25 cellular contexts compared by ENCODE assay signal in the genomic region with DNA sequence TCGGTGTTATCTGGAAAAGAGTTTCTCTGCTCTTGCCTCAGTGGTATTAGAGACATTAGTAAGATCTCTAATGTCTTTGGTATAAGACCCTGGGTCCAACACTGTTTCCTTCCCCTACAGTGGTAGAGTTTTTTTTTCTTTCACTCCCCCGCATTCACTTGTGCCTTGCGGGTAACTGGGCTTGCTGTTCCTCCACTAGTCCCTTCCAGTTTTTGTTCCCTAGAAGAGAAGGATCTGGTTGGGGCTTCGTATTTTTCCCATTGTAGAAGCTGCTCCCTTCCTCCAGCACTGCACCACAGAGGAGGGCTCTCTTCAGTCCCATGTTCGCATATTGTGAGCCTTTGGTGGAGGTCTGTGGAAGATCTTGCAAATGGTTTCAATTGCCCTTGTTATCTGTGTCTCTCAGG. TPM values are rescaled to one million over a fixed set of nuclear protein-coding genes. Genes with fewer than 3 reads are reported as not detected.
DNase-seq lines count a peak whose midpoint lies in the region; ATAC-seq, FAIRE-seq and TF ChIP-seq lines count a peak whose summit lies in the region.
"Had no signal": no experiment of that assay in that cellular context is flagged by ENCODE, and none has a peak within 500 bp of the region (broad histone marks: within the 10 kb centered on the region; RNA-seq: fewer than 3 reads in every experiment).

No MANE protein-coding gene starts in this region.

- H3K27ac ChIP-seq in astrocyte (ENCODE audit: low read depth, low read length) = no peak overlapping the region
- H3K27ac ChIP-seq in naive thymus-derived CD4-positive, alpha-beta T cell (ENCODE audit: low read depth, low read length) = no peak overlapping the region
- H3K27ac ChIP-seq: heart right ventricle, parathyroid adenoma, upper lobe of left lung had no signal

- H3K4me3 Mint-ChIP-seq in activated CD8-positive, alpha-beta T cell treated with anti-CD3 and anti-CD28 coated beads for 36 hours = no peak overlapping the region
- no peak overlapping the region for H3K4me3 Mint-ChIP-seq in activated CD8-positive, alpha-beta T cell treated with anti-CD3 and anti-CD28 coated beads, Interleukin-2, amount 10 ng/mL, durations not matched to agents 7 days and 5 days
- H3K4me3 Mint-ChIP-seq in astrocyte (ENCODE audit: unreplicated experiment) = no peak overlapping the region
- H3K4me3 Mint-ChIP-seq in naive thymus-derived CD4-positive, alpha-beta T cell = peak overlapping the region in 3 of 10 donors; percentile 20 to 61 (median 31)
- H3K4me3 Mint-ChIP-seq: stimulated activated effector memory CD8-positive, alpha-beta T cell treated with anti-CD3 and anti-CD28 coated beads, Interleukin-12 subunit alpha, Interleukin-12 subunit beta, amount 100 ng/mL, for 72 hours; T-helper 1 cell treated with Interleukin-12 subunit alpha and Interleukin-12 subunit beta and Interleukin-4 antibody, amounts not matched to agents 30 μg/mL and 1 μg/mL, for 36 hours had no signal

- no peak overlapping the region for H3K4me3 ChIP-seq in astrocyte (ENCODE audit: insufficient read depth, low read depth, low read length)
- H3K4me3 ChIP-seq in naive thymus-derived CD4-positive, alpha-beta T cell (ENCODE audit: low read length) = no peak overlapping the region
- H3K4me3 ChIP-seq: heart right ventricle, mucosa of descending colon, upper lobe of left lung had no signal

- intact Hi-C loops in activated CD8-positive, alpha-beta T cell treated with anti-CD3 and anti-CD28 coated beads for 36 hours (cut with micrococcal nuclease) = no loop called here
- intact Hi-C loops in naive thymus-derived CD4-positive, alpha-beta T cell (cut with micrococcal nuclease) = no loop called here

- no peak overlapping the region for H3K4me2 ChIP-seq in astrocyte (ENCODE audit: low read length)

- no peak for ATAC-seq in activated CD8-positive, alpha-beta T cell treated with anti-CD3 and anti-CD28 coated beads for 36 hours
- no peak for ATAC-seq in activated CD8-positive, alpha-beta T cell treated with anti-CD3 and anti-CD28 coated beads, Interleukin-2, amount 10 ng/mL, durations not matched to agents 7 days and 5 days
- no peak for ATAC-seq in naive thymus-derived CD4-positive, alpha-beta T cell
- no peak for ATAC-seq in HG03342 (IDR thresholded peaks at IDR 0.05; ENCODE audit: unreplicated experiment)
- ATAC-seq: activated naive CD4-positive, alpha-beta T cell treated with anti-CD3 and anti-CD28 coated beads, Interleukin-2, amount 50 U/mL, for 72 hours; mucosa of descending colon; stimulated activated effector memory CD8-positive, alpha-beta T cell treated with anti-CD3 and anti-CD28 coated beads, Interleukin-12 subunit alpha, Interleukin-12 subunit beta, amount 100 ng/mL, for 72 hours had no signal

- peaks cover 50% of the 10 kb centered on the region for H3K4me1 Mint-ChIP-seq in activated CD8-positive, alpha-beta T cell treated with anti-CD3 and anti-CD28 coated beads for 36 hours (ENCODE audit: low read depth)
- peaks cover 36% of the 10 kb centered on the region for H3K4me1 Mint-ChIP-seq in activated CD8-positive, alpha-beta T cell treated with anti-CD3 and anti-CD28 coated beads, Interleukin-2, amount 10 ng/mL, durations not matched to agents 7 days and 5 days (ENCODE audit: low read depth)
- peaks cover 15% of the 10 kb centered on the region for H3K4me1 Mint-ChIP-seq in astrocyte (ENCODE audit: low read depth, unreplicated experiment)
- peaks cover 33 to 70% (median 61%) of the 10 kb centered on the region in 7 donors for H3K4me1 Mint-ChIP-seq in naive thymus-derived CD4-positive, alpha-beta T cell

- H3K9me3 Mint-ChIP-seq in activated CD8-positive, alpha-beta T cell treated with anti-CD3 and anti-CD28 coated beads for 36 hours = peaks cover 8% of the 10 kb centered on the region
- H3K9me3 Mint-ChIP-seq in activated CD8-positive, alpha-beta T cell treated with anti-CD3 and anti-CD28 coated beads, Interleukin-2, amount 10 ng/mL, durations not matched to agents 7 days and 5 days (ENCODE audit: insufficient read depth) = peaks cover 7% of the 10 kb centered on the region
- H3K9me3 Mint-ChIP-seq in astrocyte (ENCODE audit: unreplicated experiment) = no peaks in the 10 kb centered on the region
- H3K9me3 Mint-ChIP-seq in naive thymus-derived CD4-positive, alpha-beta T cell = peaks cover 0 to 7% (median 0%) of the 10 kb centered on the region in 11 donors
- H3K9me3 Mint-ChIP-seq: stimulated activated effector memory CD8-positive, alpha-beta T cell treated with anti-CD3 and anti-CD28 coated beads, Interleukin-12 subunit alpha, Interleukin-12 subunit beta, amount 100 ng/mL, for 72 hours; T-helper 1 cell treated with Interleukin-12 subunit alpha and Interleukin-12 subunit beta and Interleukin-4 antibody, amounts not matched to agents 30 μg/mL and 1 μg/mL, for 36 hours had no signal

- no peak for DNase-seq in activated CD8-positive, alpha-beta T cell treated with anti-CD3 and anti-CD28 coated beads for 36 hours
- no peak for DNase-seq in activated CD8-positive, alpha-beta T cell treated with anti-CD3 and anti-CD28 coated beads, Interleukin-2, amount 10 ng/mL, durations not matched to agents 7 days and 5 days
- DNase-seq in Kasumi-1 (lab: John Stamatoyannopoulos, UW) (peak; percentile 9 to 23), astrocyte (ENCODE audit: low read depth) (no peak), SHP77 (lab: John Stamatoyannopoulos, UW) (no peak), GM12892 (ENCODE audit: insufficient read length) (no peak)
- no peak for DNase-seq in naive thymus-derived CD4-positive, alpha-beta T cell
- DNase-seq: 8988T; activated CD4-positive, CD25-positive, alpha-beta regulatory T cell treated with anti-CD3 and anti-CD28 coated beads, Interleukin-2, amount 50 U/mL, for 72 hours; C1 segment of cervical spinal cord; DMS79; effector CD4-positive, alpha-beta T cell; heart right ventricle; kidney glomerular epithelial cell; mucosa of descending colon; NCI-H226; SHP77 treated with DMSO at 0.1 percent for 48 hours; small intestine; upper lobe of left lung had no signal

- H4K20me1 ChIP-seq in astrocyte (ENCODE audit: insufficient read depth, low read length) = peaks cover 75% of the 10 kb centered on the region

- no peak for TF ChIP-seq POLR2A in GM12892 (IDR thresholded peaks at IDR 0.05; ENCODE audit: low read depth, low read length)

- CTCF ChIA-PET in activated CD8-positive, alpha-beta T cell treated with anti-CD3 and anti-CD28 coated beads for 36 hours (lab: Charles Lee) = no interaction called here
- CTCF ChIA-PET in activated CD8-positive, alpha-beta T cell treated with anti-CD3 and anti-CD28 coated beads, Interleukin-2, amount 10 ng/mL, durations not matched to agents 7 days and 5 days (lab: Charles Lee) = no interaction called here
- CTCF ChIA-PET in naive thymus-derived CD4-positive, alpha-beta T cell (lab: Charles Lee) = no interaction called here

- no peaks in the 10 kb centered on the region for H3K36me3 ChIP-seq in astrocyte (ENCODE audit: insufficient read depth, low read length)
- H3K36me3 ChIP-seq in naive thymus-derived CD4-positive, alpha-beta T cell (ENCODE audit: control insufficient read depth in 2 of 3, insufficient read depth in 3 of 3, low read length in 3 of 3) = peaks cover 0 to 13% (median 0%) of the 10 kb centered on the region in 3 experiments
- H3K36me3 ChIP-seq: upper lobe of left lung had no signal

- POLR2A ChIA-PET in activated CD8-positive, alpha-beta T cell treated with anti-CD3 and anti-CD28 coated beads for 36 hours (lab: Charles Lee) = interaction anchor here (0.8 to 1.1 kb wide), 2 partner anchors 10 to 41 kb away, joined by 3 to 4 read pairs; no protein-coding TSS in a partner anchor
- POLR2A ChIA-PET in activated CD8-positive, alpha-beta T cell treated with anti-CD3 and anti-CD28 coated beads, Interleukin-2, amount 10 ng/mL, durations not matched to agents 7 days and 5 days (lab: Charles Lee) = interaction anchor here (1.1 kb wide), 1 partner anchor 14 kb away, joined by 3 read pairs; no protein-coding TSS in a partner anchor
- POLR2A ChIA-PET in naive thymus-derived CD4-positive, alpha-beta T cell (lab: Charles Lee) = interaction anchor here (0.9 kb wide), 1 partner anchor 12 kb away, joined by 4 read pairs; no protein-coding TSS in a partner anchor

- FAIRE-seq in astrocyte (lab: Jason Lieb, UNC) (no peak), GM12892 (lab: Jason Lieb, UNC) (no peak)
- FAIRE-seq: bronchial epithelial cell, small intestine had no signal

- H3K9ac ChIP-seq in astrocyte (ENCODE audit: low read length) = no peak overlapping the region
- H3K9ac ChIP-seq: parathyroid adenoma had no signal

- peaks cover 98% of the 10 kb centered on the region for H3K79me2 ChIP-seq in astrocyte (ENCODE audit: insufficient read depth, low read length)

- H3K36me3 Mint-ChIP-seq in activated CD8-positive, alpha-beta T cell treated with anti-CD3 and anti-CD28 coated beads for 36 hours (ENCODE audit: low read depth) = peaks cover 44% of the 10 kb centered on the region
- peaks cover 48% of the 10 kb centered on the region for H3K36me3 Mint-ChIP-seq in activated CD8-positive, alpha-beta T cell treated with anti-CD3 and anti-CD28 coated beads, Interleukin-2, amount 10 ng/mL, durations not matched to agents 7 days and 5 days (ENCODE audit: low read depth)
- H3K36me3 Mint-ChIP-seq in astrocyte (ENCODE audit: low read depth, unreplicated experiment) = no peaks in the 10 kb centered on the region
- H3K36me3 Mint-ChIP-seq in naive thymus-derived CD4-positive, alpha-beta T cell = peaks cover 0 to 56% (median 33%) of the 10 kb centered on the region in 5 donors

- H3K27ac Mint-ChIP-seq in activated CD8-positive, alpha-beta T cell treated with anti-CD3 and anti-CD28 coated beads for 36 hours = peak overlapping the region; percentile 36
- no peak overlapping the region for H3K27ac Mint-ChIP-seq in activated CD8-positive, alpha-beta T cell treated with anti-CD3 and anti-CD28 coated beads, Interleukin-2, amount 10 ng/mL, durations not matched to agents 7 days and 5 days
- peak overlapping the region; percentile 14 for H3K27ac Mint-ChIP-seq in astrocyte (ENCODE audit: unreplicated experiment)
- H3K27ac Mint-ChIP-seq in naive thymus-derived CD4-positive, alpha-beta T cell = peak overlapping the region in 7 of 9 donors; percentile 14 to 60 (median 51)
- H3K27ac Mint-ChIP-seq: activated naive CD4-positive, alpha-beta T cell treated with anti-CD3 and anti-CD28 coated beads, Interleukin-2, amount 50 U/mL, for 72 hours; stimulated activated effector memory CD8-positive, alpha-beta T cell treated with anti-CD3 and anti-CD28 coated beads, Interleukin-12 subunit alpha, Interleukin-12 subunit beta, amount 100 ng/mL, for 72 hours; T-helper 1 cell treated with Interleukin-12 subunit alpha and Interleukin-12 subunit beta and Interleukin-4 antibody, amounts not matched to agents 30 μg/mL and 1 μg/mL, for 36 hours had no signal

- H3K9me3 ChIP-seq in astrocyte (ENCODE audit: insufficient read depth, low read depth, low read length) = no peaks in the 10 kb centered on the region
- H3K9me3 ChIP-seq in naive thymus-derived CD4-positive, alpha-beta T cell (ENCODE audit: control insufficient read depth in 2 of 3, low read length in 3 of 3) = no peaks in the 10 kb centered on the region
- H3K9me3 ChIP-seq: mucosa of descending colon, upper lobe of left lung had no signal

- TF ChIP-seq CTCF in activated CD8-positive, alpha-beta T cell treated with anti-CD3 and anti-CD28 coated beads for 36 hours (IDR thresholded peaks at IDR 0.05) = no peak
- no peak for TF ChIP-seq CTCF in astrocyte (IDR thresholded peaks at IDR 0.05; ENCODE audit: insufficient read depth, low read depth, low read length)

- no peaks in the 10 kb centered on the region for H3K27me3 ChIP-seq in astrocyte (ENCODE audit: insufficient read depth, low read length)
- no peaks in the 10 kb centered on the region for H3K27me3 ChIP-seq in naive thymus-derived CD4-positive, alpha-beta T cell (ENCODE audit: control insufficient read depth in 2 of 2, insufficient read depth in 2 of 2, low read length in 2 of 2)
- H3K27me3 ChIP-seq: heart right ventricle, upper lobe of left lung had no signal

- no peak overlapping the region for H2AFZ ChIP-seq in astrocyte (ENCODE audit: low read depth, low read length)
- H2AFZ ChIP-seq: parathyroid adenoma had no signal

- no peaks in the 10 kb centered on the region for H3K27me3 Mint-ChIP-seq in activated CD8-positive, alpha-beta T cell treated with anti-CD3 and anti-CD28 coated beads for 36 hours
- H3K27me3 Mint-ChIP-seq in activated CD8-positive, alpha-beta T cell treated with anti-CD3 and anti-CD28 coated beads, Interleukin-2, amount 10 ng/mL, durations not matched to agents 7 days and 5 days (ENCODE audit: low read depth) = no peaks in the 10 kb centered on the region
- H3K27me3 Mint-ChIP-seq in astrocyte (ENCODE audit: low read depth, unreplicated experiment) = no peaks in the 10 kb centered on the region
- no peaks in the 10 kb centered on the region for H3K27me3 Mint-ChIP-seq in naive thymus-derived CD4-positive, alpha-beta T cell

- no peaks in the 10 kb centered on the region for H3K4me1 ChIP-seq in astrocyte (ENCODE audit: insufficient read depth, low read length)
- H3K4me1 ChIP-seq in naive thymus-derived CD4-positive, alpha-beta T cell (ENCODE audit: control insufficient read depth in 2 of 2, insufficient read depth in 2 of 2, low read length in 2 of 2) = peaks cover 0 to 3% of the 10 kb centered on the region in 2 donors
- H3K4me1 ChIP-seq: parathyroid adenoma had no signal

RNA-seq across cellular contexts. Expression of a gene that starts 13.7 kb away (rescaled TPM):
- total RNA-seq in activated CD8-positive, alpha-beta T cell treated with anti-CD3 and anti-CD28 coated beads for 36 hours = 10 to 100 TPM; 74.3 to 75.1 TPM
- 10 to 100 TPM; 76.6 to 79.0 TPM for total RNA-seq in activated CD8-positive, alpha-beta T cell treated with anti-CD3 and anti-CD28 coated beads, Interleukin-2, amount 10 ng/mL, durations not matched to agents 7 days and 5 days
- 39.8 and 40.4 TPM in 2 replicates for total RNA-seq in astrocyte
- total RNA-seq in naive thymus-derived CD4-positive, alpha-beta T cell = 10 to 100 TPM; 60.3 to 81.8 (median 77.3) TPM
- 10 to 100 TPM; 40.8 to 42.3 TPM for polyA plus RNA-seq in naive thymus-derived CD4-positive, alpha-beta T cell
- polyA plus RNA-seq in GM12892 (2012; ENCODE audit: missing spikeins) = 45.3 TPM

Comparison
In these comparisons a context has a peak if more than half of its experiments do, and no peak if none do; other contexts are left out.
1. DNase-seq: peak in Kasumi-1 (2 of 2); none in activated CD8-positive, alpha-beta T cell treated with anti-CD3 and anti-CD28 coated beads for 36 hours (single experiment), activated CD8-positive, alpha-beta T cell treated with anti-CD3 and anti-CD28 coated beads, Interleukin-2, amount 10 ng/mL, durations not matched to agents 7 days and 5 days (single experiment), astrocyte (single experiment), naive thymus-derived CD4-positive, alpha-beta T cell (0 of 9), SHP77 (0 of 2) and GM12892 (single experiment).